ENCODE assay signal across 32 cellular contexts in the genomic region with DNA sequence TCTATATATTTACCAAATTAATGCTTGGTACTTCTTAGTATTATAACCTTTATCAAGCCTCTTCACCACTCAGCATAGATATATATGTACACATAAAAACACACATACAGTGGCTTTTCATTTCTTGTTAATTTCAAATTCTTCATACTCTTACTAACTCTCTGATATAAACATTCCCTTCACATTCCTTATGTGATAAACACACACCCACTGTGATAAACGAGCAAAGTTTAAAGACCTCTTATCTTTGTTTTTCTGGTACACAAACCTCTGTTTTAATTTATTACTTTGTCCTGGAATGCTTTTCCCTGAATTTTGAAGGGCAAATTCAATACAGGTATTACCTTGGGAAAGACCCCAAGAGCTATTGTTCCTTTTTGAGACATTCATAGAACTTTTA.
"Had no signal": no experiment of that assay in that cellular context is flagged by ENCODE, and none has a peak within 500 bp of the region (broad histone marks: within the 10 kb centered on the region; RNA-seq: fewer than 3 reads in every experiment).

No MANE protein-coding gene starts in this region.

- H3K4me3 ChIP-seq: adrenal gland, ascending aorta, body of pancreas, breast epithelium, cardiac muscle cell had no signal

- H3K27me3 ChIP-seq: adrenal gland, ascending aorta, body of pancreas, brain microvascular endothelial cell, breast epithelium, cardiac muscle cell had no signal

- H3K36me3 ChIP-seq: adrenal gland, ascending aorta, brain microvascular endothelial cell, breast epithelium, cardiac muscle cell had no signal

- FAIRE-seq: astrocyte, bronchial epithelial cell had no signal

- H3K4me1 ChIP-seq: adrenal gland, ascending aorta, body of pancreas, breast epithelium had no signal

- H3K9me3 ChIP-seq: adrenal gland, ascending aorta, body of pancreas, breast epithelium had no signal

- DNase-seq: activated effector memory CD4-positive, alpha-beta T cell treated with anti-CD3 and anti-CD28 coated beads, Interleukin-2, amount 50 U/mL, for 16 hours; activated effector memory CD4-positive, alpha-beta T cell treated with Interleukin-2 at 50 U/mL for 16 hours; activated gamma-delta T cell; activated gamma-delta T cell treated with Interleukin-2 at 50 U/mL for 16 hours; activated naive CD4-positive, alpha-beta T cell; activated naive CD4-positive, alpha-beta T cell treated with anti-CD3 and anti-CD28 coated beads for 36 hours; activated naive CD4-positive, alpha-beta T cell treated with anti-CD3 and anti-CD28 coated beads, Interleukin-2, amount 10 ng/mL, durations not matched to agents 7 days and 5 days; activated naive CD4-positive, alpha-beta T cell treated with anti-CD3 and anti-CD28 coated beads, Interleukin-2, amount 50 U/mL, for 16 hours; activated naive CD4-positive, alpha-beta T cell treated with Interleukin-2 at 50 U/mL for 16 hours; activated naive CD8-positive, alpha-beta T cell treated with anti-CD3 and anti-CD28 coated beads for 36 hours; activated naive CD8-positive, alpha-beta T cell treated with anti-CD3 and anti-CD28 coated beads, Interleukin-2, amount 10 ng/mL, durations not matched to agents 7 days and 5 days; activated naive CD8-positive, alpha-beta T cell treated with anti-CD3 and anti-CD28 coated beads, Interleukin-2, amount 50 U/mL, for 24 hours; activated T-cell treated with anti-CD3 and anti-CD28 coated beads, Interleukin-2, amount 50 U/mL, for 1 hour; activated T-cell treated with anti-CD3 and anti-CD28 coated beads, Interleukin-2, amount 50 U/mL, for 24 hours; activated T-cell treated with anti-CD3 and anti-CD28 coated beads, Interleukin-2, amount 50 U/mL, for 4 hours; activated T-cell treated with anti-CD3 and anti-CD28 coated beads, Interleukin-2, amount 50 U/mL, for 48 hours; activated T-cell treated with anti-CD3 and anti-CD28 coated beads, Interleukin-2, amount 50 U/mL, for 72 hours; adrenal gland; amniotic stem cell; amygdala; anterior cingulate cortex; aorta; body of pancreas; brain microvascular endothelial cell; caudate nucleus; central memory CD4-positive, alpha-beta T cell; cerebellar nuclear complex had no signal

- H3K27ac ChIP-seq: adrenal gland, ascending aorta, body of pancreas, brain microvascular endothelial cell, breast epithelium, cardiac muscle cell had no signal
